ENCODE assay signal across 14 cellular contexts in the genomic region with DNA sequence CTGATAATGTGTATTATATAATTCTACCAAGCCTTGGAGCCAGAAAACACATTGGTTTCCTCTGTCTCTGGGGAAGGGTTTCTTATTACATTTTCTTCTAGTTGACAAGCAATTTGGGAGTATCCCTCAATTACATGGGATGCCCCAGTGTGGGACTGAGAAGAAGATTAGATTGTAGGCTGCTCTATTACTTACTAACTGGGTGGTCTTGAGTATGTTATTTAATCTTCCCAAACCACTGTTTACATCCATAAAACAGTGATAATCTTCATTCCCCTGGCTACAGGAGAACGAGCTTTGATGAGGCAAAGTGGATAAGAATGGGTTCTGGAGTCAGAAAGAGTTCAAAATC.
DNase-seq lines count a peak whose midpoint lies in the region; ATAC-seq and TF ChIP-seq lines count a peak whose summit lies in the region.
"Had no signal": no experiment of that assay in that cellular context is flagged by ENCODE, and none has a peak within 500 bp of the region (broad histone marks: within the 10 kb centered on the region; RNA-seq: fewer than 3 reads in every experiment).

No MANE protein-coding gene starts in this region.

- H3K27me3 ChIP-seq in breast epithelium: no peaks in the 10 kb centered on the region
- H3K27me3 ChIP-seq: BE2C had no signal

- H3K27ac ChIP-seq in breast epithelium: peak overlapping the region; percentile 79 to 82
- H3K27ac ChIP-seq: C4-2B, GM23248 had no signal

- no peaks in the 10 kb centered on the region for H3K36me3 Mint-ChIP-seq in MCF 10A (ENCODE audit: insufficient read depth, unreplicated experiment)
- no peaks in the 10 kb centered on the region for H3K36me3 Mint-ChIP-seq in activated CD4-positive, alpha-beta T cell treated with anti-CD3 and anti-CD28 coated beads for 36 hours (ENCODE audit: low read depth)

- BruUV-seq in MCF 10A (replicated peaks; lab: Mats Ljungman, UMichigan): no TSS peak

- CTCF ChIA-PET in MCF 10A (lab: Yijun Ruan, JAX): no interaction called here
- CTCF ChIA-PET in activated CD4-positive, alpha-beta T cell treated with anti-CD3 and anti-CD28 coated beads for 36 hours (lab: Charles Lee): interaction anchor here (0.5 kb wide), 1 partner anchor 130 kb away, joined by 3 read pairs; no protein-coding TSS in a partner anchor

- ATAC-seq in activated CD4-positive, alpha-beta T cell treated with anti-CD3 and anti-CD28 coated beads for 36 hours: no peak

- H3K9me3 Mint-ChIP-seq in MCF 10A (ENCODE audit: unreplicated experiment): no peaks in the 10 kb centered on the region
- H3K9me3 Mint-ChIP-seq in activated CD4-positive, alpha-beta T cell treated with anti-CD3 and anti-CD28 coated beads for 36 hours (ENCODE audit: low read depth): no peaks in the 10 kb centered on the region
- H3K9me3 Mint-ChIP-seq: CD4-positive, alpha-beta T cell had no signal

- intact Hi-C loops in breast epithelium (cut with DNase I; ENCODE audit: low total_unique reads) (no loop called here), MCF 10A (cut with micrococcal nuclease) (no loop called here)
- intact Hi-C loops in activated CD4-positive, alpha-beta T cell treated with anti-CD3 and anti-CD28 coated beads for 36 hours (cut with DNase I, micrococcal nuclease): no loop called here

- no peak for TF ChIP-seq POLR2A in breast epithelium (IDR thresholded peaks at IDR 0.05)

- no peaks in the 10 kb centered on the region for H3K9me3 ChIP-seq in breast epithelium
- H3K9me3 ChIP-seq: BE2C, Caco-2, HAP-1 had no signal

- no peaks in the 10 kb centered on the region for H3K27me3 Mint-ChIP-seq in MCF 10A (ENCODE audit: insufficient read depth, unreplicated experiment)
- H3K27me3 Mint-ChIP-seq in activated CD4-positive, alpha-beta T cell treated with anti-CD3 and anti-CD28 coated beads for 36 hours: peaks cover 24% of the 10 kb centered on the region

- no peaks in the 10 kb centered on the region for H3K36me3 ChIP-seq in breast epithelium
- H3K36me3 ChIP-seq: BE2C, HAP-1 had no signal

- POLR2A ChIA-PET in MCF 10A (lab: Yijun Ruan, JAX): interaction anchor here (0.6 kb wide), 1 partner anchor 9 kb away, joined by 3 read pairs; no protein-coding TSS in a partner anchor
- POLR2A ChIA-PET in activated CD4-positive, alpha-beta T cell treated with anti-CD3 and anti-CD28 coated beads for 36 hours (lab: Charles Lee): no interaction called here

- TF ChIP-seq CTCF in breast epithelium (IDR thresholded peaks at IDR 0.05) (no peak), MCF 10A (IDR thresholded peaks at IDR 0.05; ENCODE audit: unreplicated experiment) (no peak), fibroblast of villous mesenchyme (IDR thresholded peaks at IDR 0.05; ENCODE audit: insufficient read depth, low read depth, low read length) (no peak)

- no peak overlapping the region for H3K4me3 Mint-ChIP-seq in MCF 10A (ENCODE audit: unreplicated experiment)
- no peak overlapping the region for H3K4me3 Mint-ChIP-seq in activated CD4-positive, alpha-beta T cell treated with anti-CD3 and anti-CD28 coated beads for 36 hours
- H3K4me3 Mint-ChIP-seq: CD4-positive, alpha-beta T cell had no signal

- H3K4me1 ChIP-seq in breast epithelium: peaks cover 4 to 12% of the 10 kb centered on the region in 2 donors
- H3K4me1 ChIP-seq: Caco-2, HAP-1 had no signal

- H3K4me1 Mint-ChIP-seq in MCF 10A (ENCODE audit: insufficient read depth, unreplicated experiment): no peaks in the 10 kb centered on the region
- peaks cover 10% of the 10 kb centered on the region for H3K4me1 Mint-ChIP-seq in activated CD4-positive, alpha-beta T cell treated with anti-CD3 and anti-CD28 coated beads for 36 hours

- H3K4me3 ChIP-seq in breast epithelium (no peak overlapping the region), fibroblast of villous mesenchyme (ENCODE audit: low read depth, low read length) (no peak overlapping the region)
- H3K4me3 ChIP-seq: GM23248, HAP-1 had no signal

- no peak overlapping the region for H3K27ac Mint-ChIP-seq in MCF 10A (ENCODE audit: low read depth, unreplicated experiment)
- H3K27ac Mint-ChIP-seq in activated CD4-positive, alpha-beta T cell treated with anti-CD3 and anti-CD28 coated beads for 36 hours: no peak overlapping the region
- H3K27ac Mint-ChIP-seq: CD4-positive, alpha-beta T cell had no signal

- DNase-seq in breast epithelium (ENCODE audit: low spot score in 2 of 2) (no peak), MCF 10A (ENCODE audit: unreplicated experiment) (no peak), NCI-H2227 (lab: John Stamatoyannopoulos, UW; ENCODE audit: unreplicated experiment) (peak; percentile 26), fibroblast of villous mesenchyme (ENCODE audit: low read depth) (peak; percentile 41), RPMI8226 (no peak), superior temporal gyrus (ENCODE audit: extremely low spot score) (no peak)
- no peak for DNase-seq in activated CD4-positive, alpha-beta T cell treated with anti-CD3 and anti-CD28 coated beads for 36 hours
- DNase-seq: ACHN; BE2C; Caco-2; CD4-positive, alpha-beta T cell; GM23248 had no signal

Comparison
In these comparisons a context has a peak if more than half of its experiments do, and no peak if none do; other contexts are left out.
1. DNase-seq: peak in NCI-H2227 (single experiment) and fibroblast of villous mesenchyme (single experiment); none in breast epithelium (0 of 2), MCF 10A (single experiment), RPMI8226 (single experiment), activated CD4-positive, alpha-beta T cell treated with anti-CD3 and anti-CD28 coated beads for 36 hours (single experiment) and superior temporal gyrus (single experiment).